Comparison of ENCODE assay signal across 11 cellular contexts in the genomic region with DNA sequence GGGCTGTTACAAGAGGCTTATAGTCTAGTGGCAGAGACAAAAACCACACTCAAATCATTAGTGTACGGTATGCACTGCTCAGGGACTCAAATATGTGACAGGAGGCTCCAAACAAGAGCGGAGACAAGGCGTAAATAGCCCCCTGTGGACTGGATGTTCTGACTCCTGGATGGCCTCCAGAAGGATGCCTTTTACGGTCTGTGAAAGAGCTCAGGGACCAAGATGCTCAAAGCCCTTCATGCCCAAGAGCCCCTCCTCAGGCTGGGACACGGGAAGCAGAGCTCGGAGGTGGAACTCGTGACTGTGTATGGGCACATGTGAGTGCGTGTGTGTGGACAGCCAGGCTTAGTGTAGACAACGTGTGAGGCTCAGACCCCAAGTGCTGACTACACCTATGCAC. TPM values are rescaled to one million over a fixed set of nuclear protein-coding genes. Genes with fewer than 3 reads are reported as not detected.
A peak's percentile ranks its signal among the peaks of the same experiment; 100 is the strongest.
DNase-seq lines count a peak whose midpoint lies in the region; ATAC-seq and TF ChIP-seq lines count a peak whose summit lies in the region.
"Had no signal": no experiment of that assay in that cellular context is flagged by ENCODE, and none has a peak within 500 bp of the region (broad histone marks: within the 10 kb centered on the region; RNA-seq: fewer than 3 reads in every experiment).

No MANE protein-coding gene starts in this region.

- in situ Hi-C loops in brain microvascular endothelial cell (cut with HindIII; ENCODE audit: low pct_ligation_motif_present, low sequenced_read_pairs), result loop anchor here (25.0 kb wide), 1 partner anchor 231 kb away; no protein-coding TSS in a partner anchor

- H3K9me3 ChIP-seq in mucosa of rectum (ENCODE audit: control insufficient read depth in 2 of 2, low read length in 2 of 2) (no peaks in the 10 kb centered on the region), uterus (no peaks in the 10 kb centered on the region)

- peaks cover 25% of the 10 kb centered on the region for H3K36me3 ChIP-seq in brain microvascular endothelial cell (replicated peaks)
- peaks cover 8 to 10% of the 10 kb centered on the region in 2 donors for H3K36me3 ChIP-seq in mucosa of rectum (ENCODE audit: control insufficient read depth in 2 of 2, insufficient read depth in 2 of 2, low read length in 2 of 2)
- H3K36me3 ChIP-seq in uterus, result no peaks in the 10 kb centered on the region

- peak; percentile 69 for DNase-seq in cardiac septum (ENCODE audit: low spot score)
- no peak for DNase-seq in Right ventricle myocardium inferior (ENCODE audit: missing footprints)
- DNase-seq in brain microvascular endothelial cell, result no peak
- DNase-seq in uterus, result peak in 1 of 2 donors; percentile 59
- no peak for DNase-seq in posterior vena cava (ENCODE audit: low spot score)
- DNase-seq in NCI-H1930 (lab: John Stamatoyannopoulos, UW), result no peak
- DNase-seq in D341Med (ENCODE audit: low spot score), result no peak
- DNase-seq: CD8-positive, alpha-beta T cell; NCI-H2029; SHP77 had no signal

- H3K4me1 ChIP-seq in mucosa of rectum (ENCODE audit: control insufficient read depth in 2 of 2, insufficient read depth in 2 of 2, low read length in 2 of 2), result peaks cover 13% of the 10 kb centered on the region in 2 donors
- peaks cover 16 to 31% of the 10 kb centered on the region in 2 donors for H3K4me1 ChIP-seq in uterus

- no peak overlapping the region for H3K9ac ChIP-seq in mucosa of rectum (ENCODE audit: low read depth in 1 of 2, low read length in 2 of 2)

- H3K27ac ChIP-seq in brain microvascular endothelial cell, result peak overlapping the region; percentile 73
- H3K27ac ChIP-seq in mucosa of rectum (ENCODE audit: low read depth in 2 of 2, low read length in 2 of 2), result peak overlapping the region; percentile 58 to 68
- H3K27ac ChIP-seq in uterus, result peak overlapping the region; percentile 93 to 97

- no peak overlapping the region for H3K4me3 ChIP-seq in brain microvascular endothelial cell (ENCODE audit: low read depth, low read length)
- no peak overlapping the region for H3K4me3 ChIP-seq in mucosa of rectum (ENCODE audit: low read length in 2 of 2)
- H3K4me3 ChIP-seq in uterus, result no peak overlapping the region

- ATAC-seq in Right ventricle myocardium inferior, result no peak
- ATAC-seq: CD8-positive, alpha-beta T cell had no signal

- TF ChIP-seq CTCF in brain microvascular endothelial cell (IDR thresholded peaks at IDR 0.05; ENCODE audit: low read depth, low read length, missing control alignments), result no peak
- TF ChIP-seq CTCF in uterus (IDR thresholded peaks at IDR 0.05), result no peak

- intact Hi-C loops in cardiac septum (cut with DNase I), result loop anchor here (5.0 kb wide), 1 partner anchor 276 kb away; the partner anchor contains the start of gene PPIL2
- intact Hi-C loops in Right ventricle myocardium inferior (cut with DNase I), result no loop called here
- intact Hi-C loops in uterus (cut with DNase I; ENCODE audit: low total_unique reads), result no loop called here
- intact Hi-C loops in posterior vena cava (cut with DNase I), result loop anchor here in 1 of 2 donors (5.0 kb wide), 1 partner anchor 231 kb away; no protein-coding TSS in a partner anchor

- TF ChIP-seq POLR2A in uterus (IDR thresholded peaks at IDR 0.05), result no peak

- H3K27me3 ChIP-seq in brain microvascular endothelial cell (replicated peaks) (no peaks in the 10 kb centered on the region), mucosa of rectum (ENCODE audit: control insufficient read depth in 2 of 2, insufficient read depth in 2 of 2, low read length in 2 of 2) (no peaks in the 10 kb centered on the region), uterus (no peaks in the 10 kb centered on the region)

RNA-seq across cellular contexts. Expression of gene PPM1F, which starts 9.7 kb away (rescaled TPM):
- 20.5 TPM for total RNA-seq in cardiac septum
- 18.9 TPM for total RNA-seq in Right ventricle myocardium inferior
- 10 to 100 TPM; 16.2 to 67.3 (median 48.8) TPM for total RNA-seq in uterus
- 10 to 100 TPM; 39.4 to 55.8 TPM for total RNA-seq in posterior vena cava

RNA-seq across cellular contexts. Expression of gene TOP3B, which starts 39.6 kb away (rescaled TPM):
- total RNA-seq in cardiac septum, result 13.1 TPM
- total RNA-seq in Right ventricle myocardium inferior, result 10.4 TPM
- total RNA-seq in uterus, result 10 to 100 TPM in 3 of 4 donors, 1 to 10 TPM in 1; 6.2 to 36.4 (median 20.9) TPM
- 10 to 100 TPM; 15.2 to 19.3 TPM for total RNA-seq in posterior vena cava
